Comparison of ENCODE assay signal across 23 cellular contexts in the genomic region with DNA sequence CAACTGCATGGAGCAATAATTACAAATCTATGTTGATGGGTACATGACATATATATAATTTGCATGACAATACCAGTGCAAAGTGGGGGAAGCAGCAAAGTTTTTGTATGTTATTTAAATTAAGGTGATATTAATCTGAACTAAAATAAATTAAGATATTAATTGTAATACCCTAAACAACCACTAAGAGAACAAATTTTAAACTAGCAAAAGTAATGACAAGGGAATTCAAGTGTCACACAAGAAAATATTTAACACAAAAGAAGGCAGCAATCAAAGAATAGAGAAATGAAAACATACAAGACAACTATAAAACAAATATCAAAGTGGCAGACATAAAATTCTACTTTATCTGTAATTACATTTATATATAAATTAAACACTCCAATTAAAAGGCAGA.
"Had no signal": no experiment of that assay in that cellular context is flagged by ENCODE, and none has a peak within 500 bp of the region (broad histone marks: within the 10 kb centered on the region; RNA-seq: fewer than 3 reads in every experiment).

No MANE protein-coding gene starts in this region.

- H3K9me3 ChIP-seq: ovary, right lobe of liver, testis, thyroid gland, upper lobe of right lung had no signal

- H3K27me3 ChIP-seq: ovary, right atrium auricular region, right lobe of liver, stomach, testis, thyroid gland, transverse colon, upper lobe of right lung had no signal

- H3K27ac ChIP-seq: left ventricle myocardium inferior, ovary, right atrium auricular region, right lobe of liver, stomach, testis, thyroid gland, transverse colon, upper lobe of right lung had no signal

- H3K27me3 Mint-ChIP-seq: naive thymus-derived CD4-positive, alpha-beta T cell; natural killer cell treated with Interleukin-12 subunit alpha and Interleukin-12 subunit beta and Interleukin-15 and Interleukin-18, amount 100 ng/mL, for 72 hours; progenitor cell of endocrine pancreas; stimulated activated naive B cell treated with anti-CD40 and anti-IgM and Interleukin-4, amounts not matched to agents 10 μg/mL and 1 μg/mL and 100 μg/mL, for 72 hours had no signal

- H3K27ac Mint-ChIP-seq: naive thymus-derived CD4-positive, alpha-beta T cell; natural killer cell treated with Interleukin-12 subunit alpha and Interleukin-12 subunit beta and Interleukin-15 and Interleukin-18, amount 100 ng/mL, for 72 hours; progenitor cell of endocrine pancreas; stimulated activated naive B cell treated with anti-CD40 and anti-IgM and Interleukin-4, amounts not matched to agents 10 μg/mL and 1 μg/mL and 100 μg/mL, for 72 hours had no signal

- H3K4me3 Mint-ChIP-seq: naive thymus-derived CD4-positive, alpha-beta T cell; natural killer cell treated with Interleukin-12 subunit alpha and Interleukin-12 subunit beta and Interleukin-15 and Interleukin-18, amount 100 ng/mL, for 72 hours; stimulated activated naive B cell treated with anti-CD40 and anti-IgM and Interleukin-4, amounts not matched to agents 10 μg/mL and 1 μg/mL and 100 μg/mL, for 72 hours had no signal

- H3K4me1 Mint-ChIP-seq: naive thymus-derived CD4-positive, alpha-beta T cell; stimulated activated naive B cell treated with anti-CD40 and anti-IgM and Interleukin-4, amounts not matched to agents 10 μg/mL and 1 μg/mL and 100 μg/mL, for 72 hours had no signal

- H3K36me3 ChIP-seq: left ventricle myocardium inferior, ovary, right atrium auricular region, right lobe of liver, stomach, thyroid gland, transverse colon, upper lobe of right lung had no signal

- H3K4me1 ChIP-seq: left ventricle myocardium inferior, right atrium auricular region, right lobe of liver, testis, thyroid gland, transverse colon, upper lobe of right lung had no signal

- DNase-seq: islet precursor cell; left ventricle myocardium inferior; mesendoderm; midbrain; mucosa of descending colon; naive thymus-derived CD4-positive, alpha-beta T cell; ovary; right lobe of liver; stimulated activated CD4-positive, alpha-beta T cell treated with anti-CD3 and anti-CD28 coated beads, Interleukin-12 subunit alpha, Interleukin-12 subunit beta, amount 100 ng/mL, for 4 hours; stimulated activated CD4-positive, alpha-beta T cell treated with anti-CD3 and anti-CD28 coated beads, Interleukin-15, amount 100 ng/mL, for 24 hours; stimulated activated CD4-positive, alpha-beta T cell treated with anti-CD3 and anti-CD28 coated beads, Interleukin-2, amount 100 ng/mL, for 24 hours; stimulated activated CD4-positive, alpha-beta T cell treated with anti-CD3 and anti-CD28 coated beads, Interleukin-4, amount 100 ng/mL, for 1 hour; stimulated activated naive B cell treated with anti-CD40 and anti-IgM and Interleukin-4, amounts not matched to agents 10 μg/mL and 1 μg/mL and 100 μg/mL, for 72 hours; stimulated activated naive CD8-positive, alpha-beta T cell treated with anti-CD3 and anti-CD28 coated beads, Interleukin-15, Interleukin-2, amounts not matched to agents 100 U/mL and 50 U/mL, for 24 hours; stomach; testis; thyroid gland; transverse colon; upper lobe of right lung had no signal

- H3K36me3 Mint-ChIP-seq: naive thymus-derived CD4-positive, alpha-beta T cell; natural killer cell treated with Interleukin-12 subunit alpha and Interleukin-12 subunit beta and Interleukin-15 and Interleukin-18, amount 100 ng/mL, for 72 hours; stimulated activated naive B cell treated with anti-CD40 and anti-IgM and Interleukin-4, amounts not matched to agents 10 μg/mL and 1 μg/mL and 100 μg/mL, for 72 hours had no signal

- H3K4me3 ChIP-seq: left ventricle myocardium inferior, lung, mucosa of descending colon, ovary, right atrium auricular region, right lobe of liver, stomach, testis, thyroid gland, transverse colon, upper lobe of right lung had no signal
